Comparison of ENCODE assay signal across 9 cellular contexts in the genomic region with DNA sequence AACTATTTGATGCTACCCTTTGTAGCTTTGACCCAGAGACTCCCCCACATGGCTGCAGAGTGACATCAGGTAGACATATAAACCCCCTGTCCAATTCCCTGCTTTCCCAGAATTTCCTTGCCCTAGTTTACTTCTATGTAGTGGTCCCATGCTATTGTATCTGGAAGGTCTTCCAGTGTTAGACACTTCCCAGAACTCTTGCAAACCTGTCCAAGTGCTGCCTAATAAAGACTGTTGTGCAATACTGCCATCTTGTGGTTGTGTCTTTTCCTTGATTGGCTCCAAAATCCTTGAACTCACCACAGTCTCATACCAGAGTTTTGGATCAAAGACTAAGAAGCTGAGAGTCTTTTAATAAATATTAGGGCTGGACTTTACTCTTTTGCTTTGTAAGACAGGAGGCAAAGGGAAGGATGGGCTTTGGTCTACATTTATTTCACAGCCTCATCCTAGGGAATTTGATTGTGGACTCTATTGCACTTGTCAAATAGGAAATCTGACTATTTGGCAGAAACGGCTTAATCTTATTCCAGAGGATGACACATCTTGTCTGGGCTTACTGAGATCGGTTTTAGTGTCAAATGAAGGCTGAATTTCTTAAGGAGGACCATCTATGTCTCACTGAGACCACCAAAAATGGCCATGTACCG.
DNase-seq lines count a peak whose midpoint lies in the region; ATAC-seq, FAIRE-seq and TF ChIP-seq lines count a peak whose summit lies in the region.
"Had no signal": no experiment of that assay in that cellular context is flagged by ENCODE, and none has a peak within 500 bp of the region (broad histone marks: within the 10 kb centered on the region; RNA-seq: fewer than 3 reads in every experiment).

No MANE protein-coding gene starts in this region.

- H3K4me3 Mint-ChIP-seq in chondrocyte (ENCODE audit: unreplicated experiment): no peak overlapping the region
- H3K4me3 Mint-ChIP-seq: activated naive CD4-positive, alpha-beta T cell treated with anti-CD3 and anti-CD28 coated beads, Interleukin-2, amount 50 U/mL, for 24 hours had no signal

- peaks cover 14% of the 10 kb centered on the region for H3K27me3 Mint-ChIP-seq in chondrocyte (ENCODE audit: low read depth)
- H3K27me3 Mint-ChIP-seq: activated naive CD4-positive, alpha-beta T cell treated with anti-CD3 and anti-CD28 coated beads, Interleukin-2, amount 50 U/mL, for 24 hours had no signal

- no peaks in the 10 kb centered on the region for H3K36me3 ChIP-seq in lower lobe of right lung

- peak; percentile 84 for ATAC-seq in GM21423 (IDR thresholded peaks at IDR 0.05; ENCODE audit: unreplicated experiment)
- ATAC-seq in lower lobe of right lung: peak; percentile 42 to 68
- no peak for ATAC-seq in HG03097 (IDR thresholded peaks at IDR 0.05; ENCODE audit: low FRiP score, unreplicated experiment)

- no peaks in the 10 kb centered on the region for H3K4me1 ChIP-seq in lower lobe of right lung

- no peaks in the 10 kb centered on the region for H3K36me3 Mint-ChIP-seq in chondrocyte (ENCODE audit: low read depth)
- H3K36me3 Mint-ChIP-seq: activated naive CD4-positive, alpha-beta T cell treated with anti-CD3 and anti-CD28 coated beads, Interleukin-2, amount 50 U/mL, for 24 hours had no signal

- H3K27ac Mint-ChIP-seq in chondrocyte (ENCODE audit: unreplicated experiment): no peak overlapping the region
- H3K27ac Mint-ChIP-seq: activated naive CD4-positive, alpha-beta T cell treated with anti-CD3 and anti-CD28 coated beads, Interleukin-2, amount 50 U/mL, for 24 hours had no signal

- H3K27ac ChIP-seq in lower lobe of right lung: no peak overlapping the region

- H3K4me1 Mint-ChIP-seq in chondrocyte (ENCODE audit: low read depth): peaks cover 6% of the 10 kb centered on the region

- TF ChIP-seq CTCF in chondrocyte (IDR thresholded peaks at IDR 0.05) (peak; percentile 81), lower lobe of right lung (IDR thresholded peaks at IDR 0.05) (peak; percentile 62)

- no peaks in the 10 kb centered on the region for H3K27me3 ChIP-seq in lower lobe of right lung (ENCODE audit: low read depth)

- DNase-seq in ELF-1 (ENCODE audit: low read depth, low spot score): peak; percentile 75
- peak; percentile 9 for DNase-seq in HTR-8/SVneo (ENCODE audit: insufficient read length, low spot score)
- peak; percentile 51 for DNase-seq in NOMO-1 treated with DMSO at 0.1 percent for 48 hours (lab: John Stamatoyannopoulos, UW; ENCODE audit: unreplicated experiment)
- no peak for DNase-seq in chondrocyte (ENCODE audit: low spot score)
- DNase-seq in lower lobe of right lung: no peak
- no peak for DNase-seq in activated CD8-positive, alpha-beta memory T cell treated with anti-CD3 and anti-CD28 coated beads, Interleukin-2, amount 50 U/mL, for 48 hours

- intact Hi-C loops in lower lobe of right lung (cut with DNase I): no loop called here

- peaks cover 8% of the 10 kb centered on the region for H3K9me3 Mint-ChIP-seq in chondrocyte (ENCODE audit: low read depth)
- H3K9me3 Mint-ChIP-seq: activated naive CD4-positive, alpha-beta T cell treated with anti-CD3 and anti-CD28 coated beads, Interleukin-2, amount 50 U/mL, for 24 hours had no signal

- no peak overlapping the region for H3K4me3 ChIP-seq in lower lobe of right lung

- FAIRE-seq in HTR-8/SVneo (lab: Jason Lieb, UNC): no peak

- peaks cover 3% of the 10 kb centered on the region for H3K9me3 ChIP-seq in lower lobe of right lung

Comparison
In these comparisons a context has a peak if more than half of its experiments do, and no peak if none do; other contexts are left out.
1. DNase-seq: peak in ELF-1 (single experiment), HTR-8/SVneo (single experiment) and NOMO-1 treated with DMSO at 0.1 percent for 48 hours (single experiment); none in chondrocyte (single experiment), lower lobe of right lung (single experiment) and activated CD8-positive, alpha-beta memory T cell treated with anti-CD3 and anti-CD28 coated beads, Interleukin-2, amount 50 U/mL, for 48 hours (single experiment).